1 cellular context compared by ENCODE assay signal in genomic region chr11:100808904-100809491, GRCh38.
TF ChIP-seq lines count a peak whose summit lies in the region.

No MANE protein-coding gene starts in this region.

TF ChIP-seq in K562, 482 proteins besides CTCF, POLR2A, EP300 and RAD21 (continued from another document and continues in another):
- no peak for TF ChIP-seq ZNF318 (IDR thresholded peaks at IDR 0.05; ENCODE audit: borderline replicate concordance in 1 of 2, low read depth in 1 of 2)
- TF ChIP-seq TAL1 (IDR thresholded peaks at IDR 0.05) = peak; percentile 87
- no peak for TF ChIP-seq KLF1 (tag; IDR thresholded peaks at IDR 0.05)
- peak; percentile 92 for TF ChIP-seq CHAMP1 (IDR thresholded peaks at IDR 0.05)
- no peak for TF ChIP-seq ZNF551 (CRISPR knock-in tag; IDR thresholded peaks at IDR 0.05)
- TF ChIP-seq FOSL1 (tag; conservative IDR thresholded peaks at IDR 0.05) = peak; percentile 98
- TF ChIP-seq ZNF76 (CRISPR knock-in tag; IDR thresholded peaks at IDR 0.05; ENCODE audit: borderline replicate concordance) = no peak
- no peak for TF ChIP-seq HLTF (IDR thresholded peaks at IDR 0.05)
- TF ChIP-seq POLR2B (IDR thresholded peaks at IDR 0.05; ENCODE audit: low read depth, partially characterized antibody) = no peak
- no peak for TF ChIP-seq HDAC1 (IDR thresholded peaks at IDR 0.05)
- TF ChIP-seq TEAD4 (IDR thresholded peaks at IDR 0.05; ENCODE audit: low read length) = peak; percentile 97
- TF ChIP-seq TEAD4 (CRISPR knock-in tag; IDR thresholded peaks at IDR 0.05; ENCODE audit: borderline replicate concordance) = no peak
- TF ChIP-seq MAX (CRISPR knock-in tag; IDR thresholded peaks at IDR 0.05) = no peak
- 0 out of 2 replicates have a peak, but pooled peaks have one; percentile 16 for TF ChIP-seq EP400 (IDR thresholded peaks at IDR 0.05)
- no peak for TF ChIP-seq CEBPG (CRISPR knock-in tag; IDR thresholded peaks at IDR 0.05)
- peak in 1 of 2 experiments; percentile 46; a peak in 2 of 4 replicates for TF ChIP-seq CEBPG (tag; conservative IDR thresholded peaks at IDR 0.05 in 1 of 2, IDR thresholded peaks at IDR 0.05 in 1 of 2)
- no peak for TF ChIP-seq ZNF511 (CRISPR knock-in tag; IDR thresholded peaks at IDR 0.05)
- TF ChIP-seq DMBX1 (CRISPR knock-in tag; IDR thresholded peaks at IDR 0.05; ENCODE audit: borderline replicate concordance) = no peak
- TF ChIP-seq SNIP1 (IDR thresholded peaks at IDR 0.05; ENCODE audit: low read depth) = no peak
- no peak for TF ChIP-seq ZNF584 (CRISPR knock-in tag; IDR thresholded peaks at IDR 0.05; ENCODE audit: low read depth)
- TF ChIP-seq ZNF395 (CRISPR knock-in tag; IDR thresholded peaks at IDR 0.05) = peak; percentile 69; the same call in 1 of the 2 replicates
- peak; percentile 91 for TF ChIP-seq CBFA2T2 (conservative IDR thresholded peaks at IDR 0.05)
- peak; percentile 82 for TF ChIP-seq STAT5A (IDR thresholded peaks at IDR 0.05; ENCODE audit: borderline replicate concordance, low read length)
- peak; percentile 69; the same call in 1 of the 2 replicates for TF ChIP-seq GATA2 (CRISPR knock-in tag; IDR thresholded peaks at IDR 0.05)
- TF ChIP-seq PML (IDR thresholded peaks at IDR 0.05; ENCODE audit: low read length) = peak; percentile 94
- peak; percentile 91 for TF ChIP-seq KDM1A (IDR thresholded peaks at IDR 0.05)
- TF ChIP-seq TAF1 (IDR thresholded peaks at IDR 0.05; ENCODE audit: control insufficient read depth, extremely low read depth, insufficient read depth, low read length, severe bottlenecking) = no peak
- TF ChIP-seq CHD1 (IDR thresholded peaks at IDR 0.05; ENCODE audit: low read length) = no peak
- no peak for TF ChIP-seq KAT7 (CRISPR knock-in tag; IDR thresholded peaks at IDR 0.05; ENCODE audit: borderline replicate concordance)
- TF ChIP-seq SOX6 (IDR thresholded peaks at IDR 0.05) = peak; percentile 99
- no peak for TF ChIP-seq ID3 (CRISPR knock-in tag; IDR thresholded peaks at IDR 0.05)
- no peak for TF ChIP-seq ID3 (tag; IDR thresholded peaks at IDR 0.05)
- TF ChIP-seq KDM4B (IDR thresholded peaks at IDR 0.05; ENCODE audit: borderline replicate concordance in 2 of 2, low read depth in 1 of 2) = no peak
- no peak for TF ChIP-seq ZNF224 (CRISPR knock-in tag; IDR thresholded peaks at IDR 0.05)
- no peak for TF ChIP-seq PBX2 (CRISPR knock-in tag; IDR thresholded peaks at IDR 0.05; ENCODE audit: low read depth)
- peak; percentile 70 for TF ChIP-seq PBX2 (tag; conservative IDR thresholded peaks at IDR 0.05; ENCODE audit: low read depth)
- TF ChIP-seq HMGXB4 (CRISPR knock-in tag; IDR thresholded peaks at IDR 0.05) = no peak
- peak; percentile 37; the same call in 1 of the 2 replicates for TF ChIP-seq RFX1 (IDR thresholded peaks at IDR 0.05)
- TF ChIP-seq AFF4 (CRISPR knock-in tag; IDR thresholded peaks at IDR 0.05) = no peak
- TF ChIP-seq SMARCE1 (IDR thresholded peaks at IDR 0.05) = peak; percentile 93
- TF ChIP-seq NCOR1 (IDR thresholded peaks at IDR 0.05) = peak; percentile 89
